8 cellular contexts compared by ENCODE assay signal in genomic region chr3:27467545-27467944, GRCh38. TPM values are rescaled to one million over a fixed set of nuclear protein-coding genes. Genes with fewer than 3 reads are reported as not detected.
DNase-seq lines count a peak whose midpoint lies in the region; ATAC-seq, FAIRE-seq and TF ChIP-seq lines count a peak whose summit lies in the region.

No MANE protein-coding gene starts in this region.

- peak; percentile 86 for FAIRE-seq in endometrium (lab: Jason Lieb, UNC)

- peak; percentile 29 for DNase-seq in NCI-H2107 treated with DMSO at 0.1 percent for 48 hours (lab: John Stamatoyannopoulos, UW; ENCODE audit: unreplicated experiment)
- DNase-seq in NCI-H2107 (lab: John Stamatoyannopoulos, UW), result no peak
- peak; percentile 72 for DNase-seq in PC-3
- peak; percentile 54 for DNase-seq in myocyte (ENCODE audit: low read depth)
- no peak for DNase-seq in stimulated activated CD4-positive, alpha-beta T cell treated with anti-CD3 and anti-CD28 coated beads, Interleukin-15, amount 100 ng/mL, for 24 hours

- no peaks in the 10 kb centered on the region for H3K9me2 ChIP-seq in PC-3 (replicated peaks; ENCODE audit: low read length)

- peak overlapping the region; percentile 6; the same call in 1 of the 2 replicates for H3K9ac ChIP-seq in PC-3 (ENCODE audit: low read length)

- no peak overlapping the region for H2AFZ ChIP-seq in PC-3 (ENCODE audit: low read length)

- no peak overlapping the region for H3K4me3 ChIP-seq in PC-3 (ENCODE audit: low read length)

- BruUV-seq in PC-3 (replicated peaks; lab: Mats Ljungman, UMichigan), result no TSS peak

- no peaks in the 10 kb centered on the region for H3K27me3 ChIP-seq in PC-3 (ENCODE audit: low read length)

- no peak overlapping the region for H3K27ac ChIP-seq in PC-3 (ENCODE audit: low read length)

- H4K20me1 ChIP-seq in PC-3 (ENCODE audit: low read length), result peaks cover 36% of the 10 kb centered on the region; the same call in 1 of the 2 replicates

- H3F3A ChIP-seq in PC-3 (ENCODE audit: low read length, unreplicated experiment), result no peaks in the 10 kb centered on the region

- CTCF ChIA-PET in PC-3 (lab: Charles Lee), result interaction anchor here (0.6 to 1.2 kb wide), 3 partner anchors 17 to 244 kb away, joined by 3 to 14 read pairs (median 3); partner anchors contain the start of gene SLC4A7

- H3K4me2 ChIP-seq in PC-3 (ENCODE audit: low read length), result 0 out of 2 replicates have a peak overlapping the region, but pooled peaks have one; percentile 7

- H3K36me3 ChIP-seq in PC-3 (ENCODE audit: low read depth, low read length), result peaks cover 4% of the 10 kb centered on the region; the same call in 1 of the 2 replicates

- intact Hi-C loops in PC-3 (cut with micrococcal nuclease), result loop anchor here (1.0 to 5.0 kb wide), 5 partner anchors 35 to 335 kb away; no protein-coding TSS in a partner anchor

- ATAC-seq in GM19328 (IDR thresholded peaks at IDR 0.05; ENCODE audit: unreplicated experiment) (peak; percentile 75), HG03139 (IDR thresholded peaks at IDR 0.05; ENCODE audit: unreplicated experiment) (peak; percentile 87), PC-3 (peak; percentile 81)

- POLR2A ChIA-PET in PC-3 (lab: Charles Lee; ENCODE audit: unreplicated experiment), result interaction anchor here (0.6 kb wide), 1 partner anchor 75 kb away, joined by 5 read pairs; no protein-coding TSS in a partner anchor

- H3K79me2 ChIP-seq in PC-3 (ENCODE audit: low read length), result peaks cover 100% of the 10 kb centered on the region

- H3K4me1 ChIP-seq in PC-3 (ENCODE audit: insufficient read depth, low read length), result 0 out of 2 replicates have a peak, but pooled peaks cover 10% of the 10 kb centered on the region

- TF ChIP-seq CTCF in PC-3 (conservative IDR thresholded peaks at IDR 0.05; ENCODE audit: low read depth, low read length), result peak; percentile 79

- H3K9me3 ChIP-seq in PC-3 (ENCODE audit: low read length), result no peaks in the 10 kb centered on the region

RNA-seq across cellular contexts. Expression of gene SLC4A7, which starts 16.6 kb away (rescaled TPM):
- total RNA-seq in PC-3 (2014; rRNA removed) (56.0 and 59.7 TPM in 2 replicates), myocyte (61.3 and 91.7 TPM in 2 replicates)
- 15.9 TPM for polyA plus RNA-seq in myocyte (2012)

Comparison
In these comparisons a context has a peak if more than half of its experiments do, and no peak if none do; other contexts are left out.
1. DNase-seq: peak in NCI-H2107 treated with DMSO at 0.1 percent for 48 hours (single experiment), PC-3 (single experiment) and myocyte (single experiment); none in NCI-H2107 (single experiment) and stimulated activated CD4-positive, alpha-beta T cell treated with anti-CD3 and anti-CD28 coated beads, Interleukin-15, amount 100 ng/mL, for 24 hours (single experiment).
2. Peak in every context shown above with its lines, with median percentiles within 50 percentile points of each other: ATAC-seq.